ENCODE assay signal across 20 cellular contexts in the genomic region with DNA sequence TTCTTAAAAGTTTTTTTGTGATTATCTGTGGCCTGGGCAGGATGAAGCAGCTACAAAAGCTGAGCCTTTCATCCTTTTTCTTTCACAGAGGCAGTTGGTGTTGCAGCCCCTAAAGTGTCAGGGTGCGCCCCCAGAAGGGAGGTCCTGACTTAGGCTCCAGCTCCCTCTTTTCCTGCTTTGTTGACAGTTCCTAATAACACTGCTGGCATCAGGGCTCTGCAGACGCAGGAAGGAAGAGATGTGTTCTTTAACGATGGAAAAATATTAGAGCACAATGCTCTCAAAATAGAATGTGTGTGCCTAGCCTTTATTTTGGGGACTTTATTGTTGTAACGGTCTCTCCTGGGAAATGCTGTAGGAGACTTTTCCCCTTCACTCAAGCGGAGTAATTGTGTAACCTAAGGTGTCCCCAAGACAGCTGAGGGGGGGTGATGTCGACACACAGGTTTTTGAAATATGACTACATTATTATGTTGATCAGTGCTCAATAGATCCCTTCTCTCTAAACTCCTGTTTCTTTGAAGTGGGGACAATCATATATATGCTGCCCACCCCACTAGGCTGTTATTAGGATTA.
DNase-seq lines count a peak whose midpoint lies in the region; ATAC-seq, FAIRE-seq and TF ChIP-seq lines count a peak whose summit lies in the region.
"Had no signal": no experiment of that assay in that cellular context is flagged by ENCODE, and none has a peak within 500 bp of the region (broad histone marks: within the 10 kb centered on the region; RNA-seq: fewer than 3 reads in every experiment).

No MANE protein-coding gene starts in this region.

- no peak for DNase-seq in right lobe of liver
- no peak for DNase-seq in HepG2 (ENCODE audit: low spot score)
- no peak for DNase-seq in stimulated activated CD4-positive, alpha-beta T cell treated with anti-CD3 and anti-CD28 coated beads, Interleukin-2, amount 100 ng/mL, for 48 hours
- no peak for DNase-seq in NCI-H1105 treated with DMSO at 0.1 percent for 48 hours (lab: John Stamatoyannopoulos, UW)
- DNase-seq: Calu3; CD4-positive, CD25-positive, alpha-beta regulatory T cell; DND-41; GDM1; KG1; MG63; NCI-H1930; NCI-H2227 treated with DMSO at 0.1 percent for 48 hours; NCI-H524 treated with DMSO at 0.1 percent for 48 hours; OCI-M1 had no signal

- H3K9me3 ChIP-seq in right lobe of liver, result no peaks in the 10 kb centered on the region
- H3K9me3 ChIP-seq in HepG2 (ENCODE audit: low read length), result no peaks in the 10 kb centered on the region
- H3K9me3 ChIP-seq: MG63 had no signal

- H2AFZ ChIP-seq in HepG2 (ENCODE audit: low read length), result no peak overlapping the region

- POLR2A ChIA-PET in HepG2 (lab: Yijun Ruan, JAX), result no interaction called here

- no peak overlapping the region for H3K4me3 ChIP-seq in right lobe of liver
- no peak overlapping the region for H3K4me3 ChIP-seq in HepG2 (replicated peaks in 1 of 3; ENCODE audit: insufficient read depth in 1 of 3, low read depth in 2 of 3, low read length in 3 of 3)
- H3K4me3 ChIP-seq: MG63 had no signal

- TF ChIP-seq POLR2A in right lobe of liver (IDR thresholded peaks at IDR 0.05) (no peak), HepG2 (IDR thresholded peaks at IDR 0.05; ENCODE audit: insufficient read depth in 1 of 2, low read depth in 2 of 2, low read length in 2 of 2) (no peak)

- FAIRE-seq in HepG2 (lab: Jason Lieb, UNC), result no peak
- FAIRE-seq: GM12892 had no signal

- TF ChIP-seq CTCF in right lobe of liver (IDR thresholded peaks at IDR 0.05), result no peak
- TF ChIP-seq CTCF in HepG2 (CRISPR knock-in tag; IDR thresholded peaks at IDR 0.05), result no peak

- in situ Hi-C loops in HepG2 (cut with HindIII; ENCODE audit: extremely low pct_ligation_motif_present, low pct_unique_long_range_greater_than_20kb), result no loop called here

- no peak for TF ChIP-seq EP300 in HepG2 (IDR thresholded peaks at IDR 0.05; ENCODE audit: low read depth in 2 of 2, low read length in 2 of 2)
- TF ChIP-seq EP300 in HepG2 (CRISPR knock-in tag; IDR thresholded peaks at IDR 0.05; ENCODE audit: borderline replicate concordance), result no peak

- no peak overlapping the region for H3K9ac ChIP-seq in HepG2 (ENCODE audit: insufficient read depth, low read depth, low read length)

- H3K36me3 ChIP-seq in right lobe of liver (no peaks in the 10 kb centered on the region), HepG2 (replicated peaks in 1 of 2; ENCODE audit: control insufficient read depth in 1 of 2, insufficient read depth in 2 of 2, low read length in 2 of 2) (no peaks in the 10 kb centered on the region)
- H3K36me3 ChIP-seq: MG63 had no signal

- H3K27me3 ChIP-seq in right lobe of liver (no peaks in the 10 kb centered on the region), HepG2 (ENCODE audit: control insufficient read depth in 1 of 2, insufficient read depth in 2 of 2, low read length in 2 of 2) (no peaks in the 10 kb centered on the region), layer of hippocampus (ENCODE audit: control insufficient read depth, insufficient read depth, low read length) (no peaks in the 10 kb centered on the region)
- H3K27me3 ChIP-seq: MG63 had no signal

- no peak overlapping the region for H3K27ac ChIP-seq in right lobe of liver
- H3K27ac ChIP-seq in HepG2 (ENCODE audit: extremely low read length, insufficient read depth, low read length), result no peak overlapping the region
- peak overlapping the region; percentile 78 for H3K27ac ChIP-seq in cingulate gyrus (ENCODE audit: low read depth, low read length)
- H3K27ac ChIP-seq in layer of hippocampus (ENCODE audit: low read depth, low read length), result peak overlapping the region; percentile 95
- H3K27ac ChIP-seq: HL-60, RWPE1 had no signal

- intact Hi-C loops in right lobe of liver (cut with DNase I), result no loop called here
- intact Hi-C loops in HepG2 (cut with micrococcal nuclease; ENCODE audit: unreplicated experiment), result no loop called here

- no peak overlapping the region for H3K4me2 ChIP-seq in HepG2 (ENCODE audit: low read depth, low read length)

- peak in 3 of 4 donors; percentile 20 to 46 (median 33) for ATAC-seq in right lobe of liver
- ATAC-seq in HepG2, result no peak
- no peak for ATAC-seq in HG02884 (IDR thresholded peaks at IDR 0.05; ENCODE audit: unreplicated experiment)

- no peaks in the 10 kb centered on the region for H3K79me2 ChIP-seq in HepG2 (ENCODE audit: insufficient read depth, low read length)

- WGBS in right lobe of liver (ENCODE audit: insufficient coverage, low coverage, low lambda C conversion rate, missing lambda C conversion rate), result 69% methylated on average over 4 of the region's 6 CpGs
- 86% methylated on average over 6 of the region's 6 CpGs for WGBS in HepG2 (ENCODE audit: low lambda C conversion rate)

- CTCF ChIA-PET in HepG2 (lab: Yijun Ruan, JAX; ENCODE audit: low intra/inter-chr PET ratio, low total read pairs), result no interaction called here

- H4K20me1 ChIP-seq in HepG2 (ENCODE audit: insufficient read depth, low read length), result no peaks in the 10 kb centered on the region

- H3K4me1 ChIP-seq in right lobe of liver, result peaks cover 0 to 6% (median 2%) of the 10 kb centered on the region in 4 donors
- H3K4me1 ChIP-seq in HepG2 (ENCODE audit: insufficient read depth, low read length), result 0 out of 2 replicates have a peak, but pooled peaks cover 16% of the 10 kb centered on the region

- no peak for TF ChIP-seq RAD21 in HepG2 (CRISPR knock-in tag; IDR thresholded peaks at IDR 0.05)

- no TSS peak for BruUV-seq in HepG2 (replicated peaks; lab: Mats Ljungman, UMichigan)

TF ChIP-seq in HepG2, 621 proteins besides CTCF, POLR2A, EP300 and RAD21:
- no peak for TF ChIP-seq FOXK2 (IDR thresholded peaks at IDR 0.05)

Comparison
In these comparisons a context has a peak if more than half of its experiments do, and no peak if none do; other contexts are left out.
1. ATAC-seq: peak in right lobe of liver (3 of 4); none in HepG2 (single experiment) and HG02884 (single experiment).
2. H3K27ac ChIP-seq: peak in cingulate gyrus (single experiment) and layer of hippocampus (single experiment); none in right lobe of liver (0 of 3) and HepG2 (single experiment).